ENCODE assay signal across 14 cellular contexts in genomic region chr2:74152954-74153353, GRCh38. TPM values are rescaled to one million over a fixed set of nuclear protein-coding genes. Genes with fewer than 3 reads are reported as not detected.
A peak's percentile ranks its signal among the peaks of the same experiment; 100 is the strongest.
DNase-seq lines count a peak whose midpoint lies in the region; ATAC-seq and TF ChIP-seq lines count a peak whose summit lies in the region.
"Had no signal": no experiment of that assay in that cellular context is flagged by ENCODE, and none has a peak within 500 bp of the region (broad histone marks: within the 10 kb centered on the region; RNA-seq: fewer than 3 reads in every experiment).

No MANE protein-coding gene starts in this region.

- H3K4me3 ChIP-seq in DOHH2 (ENCODE audit: low read length) (peak overlapping the region; percentile 45), Karpas-422 (ENCODE audit: low read length) (peak overlapping the region; percentile 1; the same call in 1 of the 2 replicates), ovary (no peak overlapping the region)
- H3K4me3 ChIP-seq: HAP-1 had no signal

- H3K4me3 Mint-ChIP-seq in activated T-cell treated with anti-CD3 and anti-CD28 coated beads, Interleukin-2, amount 50 U/mL, for 72 hours, result no peak overlapping the region
- no peak overlapping the region for H3K4me3 Mint-ChIP-seq in mesothelial cell of epicardium
- H3K4me3 Mint-ChIP-seq: CD4-positive, alpha-beta memory T cell had no signal

- TF ChIP-seq EP300 in ovary (IDR thresholded peaks at IDR 0.05), result no peak

- peaks cover 68% of the 10 kb centered on the region for H3F3A ChIP-seq in DOHH2 (ENCODE audit: control insufficient read depth, insufficient read depth)

- no peak for TF ChIP-seq CTCF in DOHH2 (IDR thresholded peaks at IDR 0.05; ENCODE audit: low read depth, low read length, poor library complexity, severe bottlenecking)
- TF ChIP-seq CTCF in mesothelial cell of epicardium (IDR thresholded peaks at IDR 0.05; ENCODE audit: unreplicated experiment), result no peak
- no peak for TF ChIP-seq CTCF in ovary (IDR thresholded peaks at IDR 0.05)

- peaks cover 3% of the 10 kb centered on the region; the same call in 1 of the 2 replicates for H4K20me1 ChIP-seq in DOHH2 (ENCODE audit: control insufficient read depth, insufficient read depth, low read depth, low read length)
- peaks cover 25% of the 10 kb centered on the region for H4K20me1 ChIP-seq in Karpas-422 (ENCODE audit: insufficient read depth, low read depth, low read length)

- peak overlapping the region; percentile 34; the same call in 1 of the 2 replicates for H3K9ac ChIP-seq in Karpas-422 (ENCODE audit: low read length)

- WGBS in ovary, 3 donors, result 93 to 98% (median 98%) methylated on average over 2 of the region's 2 CpGs

- no peaks in the 10 kb centered on the region for H3K9me3 Mint-ChIP-seq in activated T-cell treated with anti-CD3 and anti-CD28 coated beads, Interleukin-2, amount 50 U/mL, for 72 hours
- no peaks in the 10 kb centered on the region for H3K9me3 Mint-ChIP-seq in mesothelial cell of epicardium

- no peak for TF ChIP-seq POLR2A in ovary (IDR thresholded peaks at IDR 0.05)

- H3K79me2 ChIP-seq in DOHH2 (ENCODE audit: control insufficient read depth, low read length) (peaks cover 11% of the 10 kb centered on the region), Karpas-422 (ENCODE audit: low read length) (peaks cover 20% of the 10 kb centered on the region)

- intact Hi-C loops in ovary (cut with DNase I), result no loop called here

- no peaks in the 10 kb centered on the region for H3K27me3 Mint-ChIP-seq in activated T-cell treated with anti-CD3 and anti-CD28 coated beads, Interleukin-2, amount 50 U/mL, for 72 hours (ENCODE audit: low read depth)
- no peaks in the 10 kb centered on the region for H3K27me3 Mint-ChIP-seq in mesothelial cell of epicardium (ENCODE audit: low read depth)
- H3K27me3 Mint-ChIP-seq: CD4-positive, alpha-beta memory T cell had no signal

- H3K27me3 ChIP-seq in DOHH2 (ENCODE audit: control insufficient read depth, low read length) (no peaks in the 10 kb centered on the region), Karpas-422 (ENCODE audit: low read length) (no peaks in the 10 kb centered on the region), ovary (no peaks in the 10 kb centered on the region)

- H2AFZ ChIP-seq in Karpas-422 (ENCODE audit: low read length), result no peak overlapping the region

- peaks cover 84% of the 10 kb centered on the region for H3K4me1 ChIP-seq in DOHH2 (ENCODE audit: control insufficient read depth, low read length)
- peaks cover 97% of the 10 kb centered on the region for H3K4me1 ChIP-seq in Karpas-422 (ENCODE audit: low read length)
- H3K4me1 ChIP-seq in ovary (ENCODE audit: insufficient read depth), result no peaks in the 10 kb centered on the region

- DNase-seq in activated T-cell treated with anti-CD3 and anti-CD28 coated beads, Interleukin-2, amount 50 U/mL, for 72 hours, result no peak
- no peak for DNase-seq in activated T-cell treated with anti-CD3 and anti-CD28 coated beads, Interleukin-2, amount 50 U/mL, for 48 hours
- DNase-seq in Karpas-422, result no peak
- DNase-seq in mesothelial cell of epicardium (ENCODE audit: low spot score in 2 of 2, unreplicated experiment in 2 of 2), result no peak
- no peak for DNase-seq in ovary
- DNase-seq in stimulated activated CD4-positive, alpha-beta T cell treated with anti-CD3 and anti-CD28 coated beads, Interleukin-2, amount 100 ng/mL, for 48 hours, result no peak
- DNase-seq: CD4-positive, alpha-beta memory T cell; EL; NCI-H1436; NCI-H2029 treated with DMSO at 0.1 percent for 48 hours; NCI-H510A; SHP77 treated with DMSO at 0.1 percent for 48 hours had no signal

- no peak for ATAC-seq in activated T-cell treated with anti-CD3 and anti-CD28 coated beads, Interleukin-2, amount 50 U/mL, for 72 hours (replicated peaks in 1 of 2)

- peak overlapping the region; percentile 63 for H3K27ac ChIP-seq in DOHH2 (ENCODE audit: low read depth, low read length)
- H3K27ac ChIP-seq in Karpas-422 (ENCODE audit: low read length), result peak overlapping the region; percentile 89
- H3K27ac ChIP-seq in ovary, result no peak overlapping the region

- H3K36me3 Mint-ChIP-seq in activated T-cell treated with anti-CD3 and anti-CD28 coated beads, Interleukin-2, amount 50 U/mL, for 72 hours (ENCODE audit: insufficient read depth in 2 of 2), result peaks cover 3 to 29% of the 10 kb centered on the region in 2 donors
- H3K36me3 Mint-ChIP-seq in mesothelial cell of epicardium, result peaks cover 11% of the 10 kb centered on the region

- H3K9me2 ChIP-seq in DOHH2 (replicated peaks; ENCODE audit: control insufficient read depth, low read length) (no peaks in the 10 kb centered on the region), Karpas-422 (replicated peaks; ENCODE audit: insufficient read depth, low read length) (no peaks in the 10 kb centered on the region)

- H3K4me2 ChIP-seq in DOHH2 (ENCODE audit: low read length), result peak overlapping the region; percentile 58
- H3K4me2 ChIP-seq in Karpas-422 (ENCODE audit: low read depth, low read length, poor library complexity, severe bottlenecking), result peak overlapping the region; percentile 55

- peaks cover 9% of the 10 kb centered on the region for H3K4me1 Mint-ChIP-seq in activated T-cell treated with anti-CD3 and anti-CD28 coated beads, Interleukin-2, amount 50 U/mL, for 72 hours (ENCODE audit: low read depth)
- no peaks in the 10 kb centered on the region for H3K4me1 Mint-ChIP-seq in mesothelial cell of epicardium

- no peaks in the 10 kb centered on the region for H3K9me3 ChIP-seq in DOHH2 (ENCODE audit: control insufficient read depth, insufficient read depth, low read length)
- H3K9me3 ChIP-seq in Karpas-422 (ENCODE audit: low read length), result no peaks in the 10 kb centered on the region
- H3K9me3 ChIP-seq in ovary, result no peaks in the 10 kb centered on the region
- H3K9me3 ChIP-seq: HAP-1 had no signal

- peak overlapping the region; percentile 69 for H3K27ac Mint-ChIP-seq in activated T-cell treated with anti-CD3 and anti-CD28 coated beads, Interleukin-2, amount 50 U/mL, for 72 hours
- H3K27ac Mint-ChIP-seq in mesothelial cell of epicardium, result peak overlapping the region; percentile 39

- H3K36me3 ChIP-seq in DOHH2 (ENCODE audit: control insufficient read depth, low read length) (peaks cover 71% of the 10 kb centered on the region), Karpas-422 (ENCODE audit: insufficient read depth, low read length) (peaks cover 68% of the 10 kb centered on the region; the same call in 1 of the 2 replicates), ovary (no peaks in the 10 kb centered on the region)

RNA-seq across cellular contexts. Expression of gene BOLA3, which starts 5.2 kb away (rescaled TPM):
- total RNA-seq in activated T-cell treated with anti-CD3 and anti-CD28 coated beads, Interleukin-2, amount 50 U/mL, for 72 hours, result 10 to 100 TPM; 41.1 to 42.5 TPM
- total RNA-seq in Karpas-422 (2014; rRNA removed; shearing (Covaris generic); ENCODE audit: low replicate concordance), result 37.3 and 120 TPM in 2 replicates
- total RNA-seq in mesothelial cell of epicardium (15.4 to 17.0 TPM (median 17.0 TPM) in 3 replicates), ovary (10 to 100 TPM in 6 of 7 donors, 1 to 10 TPM in 1; 8.2 to 30.1 (median 15.3) TPM)
- polyA plus RNA-seq in ovary, result 10 to 100 TPM; 20.9 to 34.4 TPM

RNA-seq across cellular contexts. Expression of gene MOB1A, which starts 25.7 kb away (rescaled TPM):
- 100 to 1,000 TPM; 121 to 135 TPM for total RNA-seq in activated T-cell treated with anti-CD3 and anti-CD28 coated beads, Interleukin-2, amount 50 U/mL, for 72 hours
- total RNA-seq in Karpas-422 (2014; rRNA removed; shearing (Covaris generic); ENCODE audit: low replicate concordance), result 221 and 542 TPM in 2 replicates
- total RNA-seq in mesothelial cell of epicardium (90.4 to 98.3 TPM (median 96.4 TPM) in 3 replicates), ovary (100 to 1,000 TPM in 3 of 7 donors, 10 to 100 TPM in 4; 63.9 to 122 (median 94.5) TPM)
- 10 to 100 TPM; 31.6 to 53.6 TPM for polyA plus RNA-seq in ovary

RNA-seq across cellular contexts. Expression of gene MTHFD2, which starts 45.5 kb away (rescaled TPM):
- total RNA-seq in activated T-cell treated with anti-CD3 and anti-CD28 coated beads, Interleukin-2, amount 50 U/mL, for 72 hours, result 100 to 1,000 TPM; 518 to 624 TPM
- 710 and 714 TPM in 2 replicates for total RNA-seq in Karpas-422 (2014; rRNA removed; shearing (Covaris generic); ENCODE audit: low replicate concordance)
- total RNA-seq in mesothelial cell of epicardium (35.3 to 39.1 TPM (median 37.9 TPM) in 3 replicates), ovary (100 to 1,000 TPM in 1 of 7 donors, 10 to 100 TPM in 5, 1 to 10 TPM in 1; 6.5 to 229 (median 20.4) TPM)
- 10 to 100 TPM; 23.4 to 60.4 TPM for polyA plus RNA-seq in ovary

Comparison
In these comparisons a context has a peak if more than half of its experiments do, and no peak if none do; other contexts are left out.
1. H3K27ac ChIP-seq: peak in DOHH2 (single experiment) and Karpas-422 (single experiment); none in ovary (0 of 2).